ENCODE assay signal across 29 cellular contexts in the genomic region with DNA sequence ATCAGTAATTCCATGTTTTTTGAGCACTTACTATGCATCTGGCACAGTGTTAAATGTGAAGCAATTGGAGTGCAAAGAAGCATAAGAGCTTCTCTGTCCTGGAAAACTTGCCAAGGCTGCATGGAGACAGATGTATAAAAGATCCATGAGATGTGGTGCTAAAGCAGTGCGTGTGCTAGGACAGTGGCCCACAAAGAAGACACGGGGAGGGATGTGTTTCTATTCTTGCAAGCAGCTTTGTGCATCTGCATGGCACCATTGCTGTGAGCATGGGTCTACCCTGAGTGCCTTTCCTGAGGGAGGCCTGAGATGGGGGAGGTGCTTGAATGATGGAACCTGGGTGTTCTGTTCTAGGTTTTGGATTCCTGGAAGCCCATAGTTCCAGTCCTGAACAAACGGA.
"Had no signal": no experiment of that assay in that cellular context is flagged by ENCODE, and none has a peak within 500 bp of the region (broad histone marks: within the 10 kb centered on the region; RNA-seq: fewer than 3 reads in every experiment).

No MANE protein-coding gene starts in this region.

- H3K27ac Mint-ChIP-seq: natural killer cell; nephron progenitor cell; neural progenitor cell; progenitor cell of endocrine pancreas; stimulated activated memory B cell treated with anti-CD40 and anti-IgM and Interleukin-4, amounts not matched to agents 10 μg/mL and 1 μg/mL and 100 μg/mL, for 72 hours; stimulated activated naive CD8-positive, alpha-beta T cell treated with anti-CD3 and anti-CD28 coated beads, Interleukin-15, amount 100 ng/mL, for 72 hours had no signal

- H3K9me3 ChIP-seq: left lung, lower lobe of right lung, neutrophil, ovary, right lobe of liver, suprapubic skin, thoracic aorta, tibial artery, upper lobe of right lung had no signal

- H3K4me3 ChIP-seq: hepatocyte, left lung, lower lobe of right lung, neural progenitor cell, ovary, right atrium auricular region, right lobe of liver, smooth muscle cell, suprapubic skin, thoracic aorta, tibial artery, upper lobe of right lung had no signal

- H3K9ac ChIP-seq: neural progenitor cell had no signal

- H3K9me3 Mint-ChIP-seq: natural killer cell; stimulated activated memory B cell treated with anti-CD40 and anti-IgM and Interleukin-4, amounts not matched to agents 10 μg/mL and 1 μg/mL and 100 μg/mL, for 72 hours had no signal

- H3K27me3 ChIP-seq: hepatocyte, neural progenitor cell, right atrium auricular region, right lobe of liver, suprapubic skin, upper lobe of right lung had no signal

- DNase-seq: kidney; left colon; left lung; lower lobe of right lung; mammary epithelial cell; mesenchymal stem cell; naive B cell; natural killer cell; nephron progenitor cell; ovary; right lobe of liver; stimulated activated CD4-positive, alpha-beta T cell treated with anti-CD3 and anti-CD28 coated beads, Interleukin-1b, Interleukin-23, amount 100 ng/mL, for 48 hours; stimulated activated CD4-positive, alpha-beta T cell treated with anti-CD3 and anti-CD28 coated beads, Interleukin-2, amount 100 ng/mL, for 48 hours; stimulated activated CD4-positive, alpha-beta T cell treated with anti-CD3 and anti-CD28 coated beads, Interleukin-4, amount 100 ng/mL, for 4 hours; stimulated activated CD8-positive, alpha-beta memory T cell treated with anti-CD3 and anti-CD28 coated beads, Interleukin-4, amount 100 ng/mL, for 48 hours; stimulated activated naive CD4-positive, alpha-beta T cell treated with Interleukin-2 at 50 U/mL for 16 hours; stimulated activated naive CD8-positive, alpha-beta T cell treated with anti-CD3 and anti-CD28 coated beads, Interleukin-15, amount 100 ng/mL, for 72 hours; tibial artery; trophoblast cell; upper lobe of right lung had no signal

- H3K4me3 Mint-ChIP-seq: naive B cell; natural killer cell; nephron progenitor cell; neural progenitor cell; stimulated activated memory B cell treated with anti-CD40 and anti-IgM and Interleukin-4, amounts not matched to agents 10 μg/mL and 1 μg/mL and 100 μg/mL, for 72 hours; stimulated activated naive CD8-positive, alpha-beta T cell treated with anti-CD3 and anti-CD28 coated beads, Interleukin-15, amount 100 ng/mL, for 72 hours had no signal

- H3K36me3 Mint-ChIP-seq: natural killer cell; neural progenitor cell; stimulated activated memory B cell treated with anti-CD40 and anti-IgM and Interleukin-4, amounts not matched to agents 10 μg/mL and 1 μg/mL and 100 μg/mL, for 72 hours had no signal

- H3K36me3 ChIP-seq: left lung, lower lobe of right lung, neural progenitor cell, neutrophil, ovary, right atrium auricular region, right lobe of liver, suprapubic skin, thoracic aorta, tibial artery, upper lobe of right lung had no signal

- H3K4me1 ChIP-seq: left lung, lower lobe of right lung, right atrium auricular region, right lobe of liver, suprapubic skin, tibial artery, upper lobe of right lung had no signal

- H3K4me1 Mint-ChIP-seq: naive B cell; natural killer cell; neural progenitor cell; stimulated activated memory B cell treated with anti-CD40 and anti-IgM and Interleukin-4, amounts not matched to agents 10 μg/mL and 1 μg/mL and 100 μg/mL, for 72 hours; stimulated activated naive CD8-positive, alpha-beta T cell treated with anti-CD3 and anti-CD28 coated beads, Interleukin-15, amount 100 ng/mL, for 72 hours had no signal

- H3K27me3 Mint-ChIP-seq: progenitor cell of endocrine pancreas had no signal

- H3K27ac ChIP-seq: hepatocyte, left lung, lower lobe of right lung, neural progenitor cell, neutrophil, ovary, right atrium auricular region, right lobe of liver, suprapubic skin, thoracic aorta, tibial artery, upper lobe of right lung had no signal
